11 cellular contexts compared by ENCODE assay signal in the genomic region with DNA sequence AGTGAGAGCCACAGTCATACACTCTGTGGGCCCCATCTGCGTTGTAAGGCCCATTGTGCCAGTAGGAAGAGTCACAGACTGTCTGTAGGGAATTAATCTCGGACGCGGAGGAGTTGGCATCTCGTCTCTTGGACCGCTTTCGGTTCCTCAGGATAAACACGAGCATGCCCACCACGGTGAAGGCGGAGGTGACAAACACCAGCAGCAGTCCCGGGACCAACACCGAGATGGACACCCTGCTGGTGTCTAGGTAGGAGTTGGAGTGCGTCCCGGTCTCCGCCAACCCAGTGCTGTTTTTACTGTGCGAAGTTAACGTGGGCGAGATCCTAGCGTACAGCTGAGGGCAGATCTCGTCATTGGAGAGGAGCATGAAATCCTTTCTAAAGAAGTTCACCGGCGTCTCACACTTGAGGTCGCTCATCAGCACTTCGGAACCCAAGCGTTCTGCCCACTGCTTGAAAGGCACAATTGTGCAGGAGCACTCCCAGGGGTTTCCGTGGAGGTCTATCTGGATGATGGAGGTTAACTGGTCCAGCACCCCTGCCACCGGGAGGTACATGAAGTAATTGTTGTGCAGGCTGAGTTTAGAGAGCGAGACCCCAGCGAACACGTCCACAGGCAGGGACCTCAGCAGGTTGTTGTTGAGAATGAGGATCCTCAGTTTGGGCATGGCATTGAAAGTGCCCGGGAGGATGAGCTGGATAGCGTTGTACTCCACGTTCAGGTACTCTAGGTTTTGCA. TPM values are rescaled to one million over a fixed set of nuclear protein-coding genes. Genes with fewer than 3 reads are reported as not detected.
A peak's percentile ranks its signal among the peaks of the same experiment; 100 is the strongest.
DNase-seq lines count a peak whose midpoint lies in the region; ATAC-seq and TF ChIP-seq lines count a peak whose summit lies in the region.
"Had no signal": no experiment of that assay in that cellular context is flagged by ENCODE, and none has a peak within 500 bp of the region (broad histone marks: within the 10 kb centered on the region; RNA-seq: fewer than 3 reads in every experiment).

No MANE protein-coding gene starts in this region.

- no peak for ATAC-seq in GM18519 (IDR thresholded peaks at IDR 0.05; ENCODE audit: low FRiP score, unreplicated experiment)
- ATAC-seq in GM21381 (IDR thresholded peaks at IDR 0.05; ENCODE audit: unreplicated experiment) = no peak
- ATAC-seq: K562 had no signal

- H3K36me3 ChIP-seq in subcutaneous abdominal adipose tissue (ENCODE audit: control insufficient read depth in 5 of 5, insufficient read depth in 5 of 5, low read length in 5 of 5) = no peaks in the 10 kb centered on the region

- H3K27ac Mint-ChIP-seq in chondrocyte (ENCODE audit: unreplicated experiment) = no peak overlapping the region

- H3K27me3 ChIP-seq in subcutaneous abdominal adipose tissue (ENCODE audit: control insufficient read depth in 5 of 5, insufficient read depth in 4 of 5, low read length in 5 of 5) = peaks cover 28 to 45% (median 40%) of the 10 kb centered on the region in 5 donors

- H3K27me3 Mint-ChIP-seq in chondrocyte (ENCODE audit: low read depth) = peaks cover 55% of the 10 kb centered on the region

- H3K36me3 Mint-ChIP-seq in chondrocyte (ENCODE audit: low read depth) = no peaks in the 10 kb centered on the region

- no peak overlapping the region for H3K9ac ChIP-seq in subcutaneous abdominal adipose tissue (ENCODE audit: low read length in 5 of 5)

- DNase-seq in NCI-H82 (lab: John Stamatoyannopoulos, UW) (peak; percentile 34), NCI-H82 treated with DMSO at 0.1 percent for 48 hours (lab: John Stamatoyannopoulos, UW; ENCODE audit: unreplicated experiment) (no peak), chondrocyte (ENCODE audit: low spot score) (peak; percentile 43), medulla oblongata (ENCODE audit: extremely low spot score) (peak; percentile 53), NCI-H2107 (lab: John Stamatoyannopoulos, UW) (no peak)
- DNase-seq: activated CD4-positive, alpha-beta T cell treated with anti-CD3 and anti-CD28 coated beads, Interleukin-2, amount 50 U/mL, for 1 hour had no signal

- no peak for TF ChIP-seq CTCF in chondrocyte (IDR thresholded peaks at IDR 0.05)

- peak overlapping the region; percentile 49 for H3K4me3 Mint-ChIP-seq in chondrocyte (ENCODE audit: unreplicated experiment)

- H3K4me1 Mint-ChIP-seq in chondrocyte (ENCODE audit: low read depth) = peaks cover 29% of the 10 kb centered on the region

- peak overlapping the region in 3 of 5 donors; percentile 9 to 35 (median 12) for H3K4me3 ChIP-seq in subcutaneous abdominal adipose tissue (ENCODE audit: low read depth in 1 of 5, low read length in 5 of 5)
- H3K4me3 ChIP-seq: K562 had no signal

- no peak overlapping the region for H3K27ac ChIP-seq in subcutaneous abdominal adipose tissue (ENCODE audit: low read depth, low read length)

- H3K9me3 ChIP-seq in subcutaneous abdominal adipose tissue (ENCODE audit: control insufficient read depth in 5 of 5, low read length in 5 of 5) = peaks cover 0 to 2% (median 0%) of the 10 kb centered on the region in 5 donors

- no peaks in the 10 kb centered on the region for H3K9me3 Mint-ChIP-seq in chondrocyte (ENCODE audit: low read depth)

- peaks cover 0 to 13% (median 9%) of the 10 kb centered on the region in 5 donors for H3K4me1 ChIP-seq in subcutaneous abdominal adipose tissue (ENCODE audit: control insufficient read depth in 5 of 5, insufficient read depth in 5 of 5, low read length in 5 of 5)

RNA-seq across cellular contexts. Expression of a gene that starts 2.7 kb away (rescaled TPM):
- total RNA-seq in chondrocyte = 0.05 to 0.36 TPM (median 0.08 TPM) in 3 replicates
- total RNA-seq: H4, K562 had no signal

Comparison
In these comparisons a context has a peak if more than half of its experiments do, and no peak if none do; other contexts are left out.
1. DNase-seq: peak in NCI-H82 (single experiment), chondrocyte (single experiment) and medulla oblongata (single experiment); none in NCI-H82 treated with DMSO at 0.1 percent for 48 hours (single experiment) and NCI-H2107 (single experiment).